In genomic region chr9:81871695-81872094, GRCh38 we compare ENCODE assay signal across 17 cellular contexts. TPM values are rescaled to one million over a fixed set of nuclear protein-coding genes. Genes with fewer than 3 reads are reported as not detected.
DNase-seq lines count a peak whose midpoint lies in the region; ATAC-seq, FAIRE-seq and TF ChIP-seq lines count a peak whose summit lies in the region.
"Had no signal": no experiment of that assay in that cellular context is flagged by ENCODE, and none has a peak within 500 bp of the region (broad histone marks: within the 10 kb centered on the region; RNA-seq: fewer than 3 reads in every experiment).

No MANE protein-coding gene starts in this region.

- no peak overlapping the region for H3K27ac Mint-ChIP-seq in activated CD8-positive, alpha-beta memory T cell treated with anti-CD3 and anti-CD28 coated beads, Interleukin-2, amount 10 ng/mL, durations not matched to agents 7 days and 5 days

- TF ChIP-seq CTCF in A549 (IDR thresholded peaks at IDR 0.05): no peak

- TF ChIP-seq RAD21 in A549 (conservative IDR thresholded peaks at IDR 0.05 in 1 of 2, IDR thresholded peaks at IDR 0.05 in 1 of 2): no peak

- H3K4me1 ChIP-seq in A549: peaks cover 14% of the 10 kb centered on the region; the same call in 2 of the 3 replicates
- H3K4me1 ChIP-seq: pancreas had no signal

- TF ChIP-seq POLR2A in A549 (IDR thresholded peaks at IDR 0.05; ENCODE audit: low read length): no peak

- no peaks in the 10 kb centered on the region for H3K36me3 Mint-ChIP-seq in activated CD8-positive, alpha-beta memory T cell treated with anti-CD3 and anti-CD28 coated beads, Interleukin-2, amount 10 ng/mL, durations not matched to agents 7 days and 5 days

- no peaks in the 10 kb centered on the region for H3K4me1 Mint-ChIP-seq in activated CD8-positive, alpha-beta memory T cell treated with anti-CD3 and anti-CD28 coated beads, Interleukin-2, amount 10 ng/mL, durations not matched to agents 7 days and 5 days

- POLR2A ChIA-PET in A549 (lab: Yijun Ruan, JAX): interaction anchor here (0.8 kb wide), 1 partner anchor 14 kb away, joined by 3 read pairs; no protein-coding TSS in a partner anchor

- H3K4me3 ChIP-seq in A549: no peak overlapping the region
- H3K4me3 ChIP-seq: hepatocyte, pancreas, transverse colon had no signal

- no peak for FAIRE-seq in A549 (lab: Jason Lieb, UNC)

- H3K4me3 Mint-ChIP-seq in activated CD8-positive, alpha-beta memory T cell treated with anti-CD3 and anti-CD28 coated beads, Interleukin-2, amount 10 ng/mL, durations not matched to agents 7 days and 5 days: no peak overlapping the region
- H3K4me3 Mint-ChIP-seq: activated T-cell treated with anti-CD3 and anti-CD28 coated beads, Interleukin-2, amount 50 U/mL, for 4 hours had no signal

- H3K9me3 Mint-ChIP-seq in activated CD8-positive, alpha-beta memory T cell treated with anti-CD3 and anti-CD28 coated beads, Interleukin-2, amount 10 ng/mL, durations not matched to agents 7 days and 5 days (ENCODE audit: low read depth): peaks cover 8% of the 10 kb centered on the region
- H3K9me3 Mint-ChIP-seq: activated T-cell treated with anti-CD3 and anti-CD28 coated beads, Interleukin-2, amount 50 U/mL, for 4 hours had no signal

- no peak for TF ChIP-seq EP300 in A549 (IDR thresholded peaks at IDR 0.05)

- DNase-seq in A549 (ENCODE audit: low read depth in 1 of 2, low spot score in 1 of 2): peak; percentile 38 to 44
- DNase-seq in HCEC 1CT: peak; percentile 70
- DNase-seq in amniotic epithelial cell (ENCODE audit: low read depth): peak; percentile 26
- peak; percentile 15 for DNase-seq in glomerular visceral epithelial cell (ENCODE audit: extremely low spot score)
- no peak for DNase-seq in NCI-H1092 (lab: John Stamatoyannopoulos, UW)
- DNase-seq in stimulated activated naive CD8-positive, alpha-beta T cell treated with anti-CD3 and anti-CD28 coated beads, Interleukin-15, Interleukin-2, amounts not matched to agents 100 U/mL and 50 U/mL, for 24 hours: no peak
- DNase-seq in activated CD8-positive, alpha-beta memory T cell treated with anti-CD3 and anti-CD28 coated beads, Interleukin-2, amount 10 ng/mL, durations not matched to agents 7 days and 5 days: no peak
- DNase-seq: activated CD4-positive, alpha-beta T cell treated with anti-CD3 and anti-CD28 coated beads for 1 hour; activated T-cell treated with anti-CD3 and anti-CD28 coated beads, Interleukin-2, amount 50 U/mL, for 4 hours; DMS79; NCI-H1694 treated with DMSO at 0.1 percent for 48 hours; pancreas; stimulated activated CD4-positive, alpha-beta T cell treated with anti-CD3 and anti-CD28 coated beads, Interleukin-15, amount 100 ng/mL, for 24 hours; transverse colon had no signal

- H3K27ac ChIP-seq in A549: peak overlapping the region; percentile 42 to 63
- H3K27ac ChIP-seq: hepatocyte, pancreas, transverse colon had no signal

- ATAC-seq in A549: peak; percentile 50 to 68; a peak in 2 of 6 replicates
- ATAC-seq in GM18517 (IDR thresholded peaks at IDR 0.05; ENCODE audit: unreplicated experiment): no peak
- ATAC-seq in stimulated activated naive CD8-positive, alpha-beta T cell treated with anti-CD3 and anti-CD28 coated beads, Interleukin-15, Interleukin-2, amounts not matched to agents 100 U/mL and 50 U/mL, for 24 hours: no peak
- ATAC-seq in activated CD8-positive, alpha-beta memory T cell treated with anti-CD3 and anti-CD28 coated beads, Interleukin-2, amount 10 ng/mL, durations not matched to agents 7 days and 5 days: no peak
- ATAC-seq: activated T-cell treated with anti-CD3 and anti-CD28 coated beads, Interleukin-2, amount 50 U/mL, for 4 hours; pancreas had no signal

- 19% methylated on average over 1 of the region's 1 CpG for WGBS in A549 (ENCODE audit: missing lambda C conversion rate)

- peak overlapping the region; percentile 32 for H3K4me2 ChIP-seq in A549
- H3K4me2 ChIP-seq: hepatocyte had no signal

- no peaks in the 10 kb centered on the region for H3K9me3 ChIP-seq in A549
- H3K9me3 ChIP-seq: pancreas, transverse colon had no signal

- H3K27me3 Mint-ChIP-seq in activated CD8-positive, alpha-beta memory T cell treated with anti-CD3 and anti-CD28 coated beads, Interleukin-2, amount 10 ng/mL, durations not matched to agents 7 days and 5 days: no peaks in the 10 kb centered on the region

- CTCF ChIA-PET in A549 (lab: Yijun Ruan, JAX): interaction anchor here (0.9 kb wide), 1 partner anchor 9 kb away, joined by 5 read pairs; no protein-coding TSS in a partner anchor
- CTCF ChIA-PET in activated CD8-positive, alpha-beta memory T cell treated with anti-CD3 and anti-CD28 coated beads, Interleukin-2, amount 10 ng/mL, durations not matched to agents 7 days and 5 days (lab: Charles Lee): no interaction called here

TF ChIP-seq in A549, 52 proteins besides CTCF, POLR2A, EP300 and RAD21:
- TF ChIP-seq FOSL2 (IDR thresholded peaks at IDR 0.05) (peak; percentile 54), FOSL2 (CRISPR knock-in tag; IDR thresholded peaks at IDR 0.05) (peak; percentile 82), MAFK (IDR thresholded peaks at IDR 0.05; ENCODE audit: partially characterized antibody) (peak; percentile 60), NFE2L2 (conservative IDR thresholded peaks at IDR 0.05; ENCODE audit: low read length) (peak; percentile 58), GATA3 (IDR thresholded peaks at IDR 0.05; ENCODE audit: borderline replicate concordance) (no peak), MYC (IDR thresholded peaks at IDR 0.05; ENCODE audit: borderline replicate concordance, low read length) (no peak), CBX8 (IDR thresholded peaks at IDR 0.05) (no peak)

RNA-seq across cellular contexts. Expression of gene SPATA31D4, which starts 56.5 kb away (rescaled TPM):
- not detected in 2 replicates for polyA plus RNA-seq in A549 (2011; rRNA removed)
- polyA plus RNA-seq in A549 (2012; cell fraction: cytosol; rRNA removed): not detected in 2 replicates
- polyA plus RNA-seq in A549 (2012; cell fraction: nucleus; rRNA removed): not detected in 2 replicates
- polyA plus RNA-seq in A549 (2017; fragmentation: RNase III; extraction: RNeasy Plus Mini Kit Qiagen cat#74134 plus additional on column Dnase treatment): not detected in 3 replicates
- polyA minus RNA-seq in A549 (2011; rRNA and poly(A)+ RNA removed): not detected in 2 replicates
- not detected for total RNA-seq in activated CD8-positive, alpha-beta memory T cell treated with anti-CD3 and anti-CD28 coated beads, Interleukin-2, amount 10 ng/mL, durations not matched to agents 7 days and 5 days
- total RNA-seq: activated T-cell treated with anti-CD3 and anti-CD28 coated beads, Interleukin-2, amount 50 U/mL, for 4 hours; hepatocyte; lung microvascular endothelial cell; pancreas; transverse colon had no signal
- polyA plus RNA-seq: hepatocyte had no signal

Comparison
In these comparisons a context has a peak if more than half of its experiments do, and no peak if none do; other contexts are left out.
1. ATAC-seq: peak in A549 (2 of 2); none in GM18517 (single experiment), stimulated activated naive CD8-positive, alpha-beta T cell treated with anti-CD3 and anti-CD28 coated beads, Interleukin-15, Interleukin-2, amounts not matched to agents 100 U/mL and 50 U/mL, for 24 hours (single experiment) and activated CD8-positive, alpha-beta memory T cell treated with anti-CD3 and anti-CD28 coated beads, Interleukin-2, amount 10 ng/mL, durations not matched to agents 7 days and 5 days (single experiment).
2. DNase-seq: peak in A549 (2 of 2), HCEC 1CT (single experiment), amniotic epithelial cell (single experiment) and glomerular visceral epithelial cell (single experiment); none in NCI-H1092 (single experiment), stimulated activated naive CD8-positive, alpha-beta T cell treated with anti-CD3 and anti-CD28 coated beads, Interleukin-15, Interleukin-2, amounts not matched to agents 100 U/mL and 50 U/mL, for 24 hours (single experiment) and activated CD8-positive, alpha-beta memory T cell treated with anti-CD3 and anti-CD28 coated beads, Interleukin-2, amount 10 ng/mL, durations not matched to agents 7 days and 5 days (single experiment).